10 cellular contexts compared by ENCODE assay signal in genomic region chr15:85620321-85621044, GRCh38.
DNase-seq lines count a peak whose midpoint lies in the region; ATAC-seq and TF ChIP-seq lines count a peak whose summit lies in the region.
"Had no signal": no experiment of that assay in that cellular context is flagged by ENCODE, and none has a peak within 500 bp of the region (broad histone marks: within the 10 kb centered on the region; RNA-seq: fewer than 3 reads in every experiment).

No MANE protein-coding gene starts in this region.

- POLR2A ChIA-PET in naive thymus-derived CD4-positive, alpha-beta T cell (lab: Charles Lee), result no interaction called here

- H3K27ac ChIP-seq in endodermal cell (ENCODE audit: low read depth, low read length), result peak overlapping the region; percentile 74
- no peak overlapping the region for H3K27ac ChIP-seq in naive thymus-derived CD4-positive, alpha-beta T cell (ENCODE audit: low read depth, low read length)

- no peaks in the 10 kb centered on the region for H3K9me3 ChIP-seq in endodermal cell (ENCODE audit: control insufficient read depth, low read length)
- H3K9me3 ChIP-seq in naive thymus-derived CD4-positive, alpha-beta T cell (ENCODE audit: control insufficient read depth in 2 of 3, low read length in 3 of 3), result no peaks in the 10 kb centered on the region

- peaks cover 9% of the 10 kb centered on the region for H3K4me1 Mint-ChIP-seq in endodermal cell
- H3K4me1 Mint-ChIP-seq in naive thymus-derived CD4-positive, alpha-beta T cell, result peaks cover 26 to 48% (median 40%) of the 10 kb centered on the region in 7 donors

- no peak overlapping the region for H3K4me3 Mint-ChIP-seq in endodermal cell
- H3K4me3 Mint-ChIP-seq in naive thymus-derived CD4-positive, alpha-beta T cell, result no peak overlapping the region

- H3K9ac ChIP-seq in endodermal cell (ENCODE audit: extremely low read depth, low read length, poor library complexity, severe bottlenecking), result no peak overlapping the region

- H3K9me3 Mint-ChIP-seq in endodermal cell, result no peaks in the 10 kb centered on the region
- H3K9me3 Mint-ChIP-seq in naive thymus-derived CD4-positive, alpha-beta T cell, result no peaks in the 10 kb centered on the region

- no peak overlapping the region for H3K4me3 ChIP-seq in endodermal cell (ENCODE audit: low read length)
- peak overlapping the region; percentile 9 for H3K4me3 ChIP-seq in naive thymus-derived CD4-positive, alpha-beta T cell (ENCODE audit: low read length)

- peak; percentile 60 for DNase-seq in AG08395 (ENCODE audit: low spot score)
- DNase-seq in M059J (ENCODE audit: low read depth), result peak; percentile 68
- no peak for DNase-seq in endodermal cell
- DNase-seq in naive thymus-derived CD4-positive, alpha-beta T cell, result peak in 1 of 9 donors; percentile 30
- DNase-seq in SHP77 (lab: John Stamatoyannopoulos, UW), result no peak
- no peak for DNase-seq in NCI-H510A (lab: John Stamatoyannopoulos, UW)
- DNase-seq in GM20000 (ENCODE audit: low spot score), result no peak
- DNase-seq: erythroblast, NCI-H1105 had no signal

- ATAC-seq in naive thymus-derived CD4-positive, alpha-beta T cell, result no peak
- no peak for ATAC-seq in GM19023 (IDR thresholded peaks at IDR 0.05; ENCODE audit: unreplicated experiment)

- peaks cover 38% of the 10 kb centered on the region for H3K36me3 ChIP-seq in endodermal cell (ENCODE audit: control insufficient read depth, insufficient read depth, low read length)
- no peaks in the 10 kb centered on the region for H3K36me3 ChIP-seq in naive thymus-derived CD4-positive, alpha-beta T cell (ENCODE audit: control insufficient read depth in 2 of 3, insufficient read depth in 3 of 3, low read length in 3 of 3)

- H3K36me3 Mint-ChIP-seq in endodermal cell (ENCODE audit: low read depth), result no peaks in the 10 kb centered on the region
- H3K36me3 Mint-ChIP-seq in naive thymus-derived CD4-positive, alpha-beta T cell, result peaks cover 0 to 4% (median 0%) of the 10 kb centered on the region in 5 donors

- intact Hi-C loops in naive thymus-derived CD4-positive, alpha-beta T cell (cut with micrococcal nuclease), result no loop called here

- H3K27me3 ChIP-seq in endodermal cell (ENCODE audit: control insufficient read depth, insufficient read depth, low read length, poor library complexity, severe bottlenecking), result no peaks in the 10 kb centered on the region
- no peaks in the 10 kb centered on the region for H3K27me3 ChIP-seq in naive thymus-derived CD4-positive, alpha-beta T cell (ENCODE audit: control insufficient read depth in 2 of 2, insufficient read depth in 2 of 2, low read length in 2 of 2)

- CTCF ChIA-PET in naive thymus-derived CD4-positive, alpha-beta T cell (lab: Charles Lee), result no interaction called here

- peaks cover 12% of the 10 kb centered on the region for H3K4me1 ChIP-seq in endodermal cell (ENCODE audit: control insufficient read depth, insufficient read depth, low read length)
- H3K4me1 ChIP-seq in naive thymus-derived CD4-positive, alpha-beta T cell (ENCODE audit: control insufficient read depth in 2 of 2, insufficient read depth in 2 of 2, low read length in 2 of 2), result peaks cover 44 to 53% of the 10 kb centered on the region in 2 donors

- H3K27ac Mint-ChIP-seq in endodermal cell, result no peak overlapping the region
- no peak overlapping the region for H3K27ac Mint-ChIP-seq in naive thymus-derived CD4-positive, alpha-beta T cell

- no peaks in the 10 kb centered on the region for H3K27me3 Mint-ChIP-seq in endodermal cell (ENCODE audit: insufficient read depth)
- H3K27me3 Mint-ChIP-seq in naive thymus-derived CD4-positive, alpha-beta T cell, result no peaks in the 10 kb centered on the region

- WGBS in endodermal cell (ENCODE audit: insufficient coverage in 1 of 2, insufficient read length in 1 of 2), 2 experiments, result 56 to 91% methylated on average over 3 to 5 of the region's 5 CpGs

- TF ChIP-seq CTCF in endodermal cell (conservative IDR thresholded peaks at IDR 0.05), result no peak
- no peak for TF ChIP-seq CTCF in GM20000 (IDR thresholded peaks at IDR 0.05; ENCODE audit: extremely low read depth, missing control alignments)

Comparison
In these comparisons a context has a peak if more than half of its experiments do, and no peak if none do; other contexts are left out.
1. DNase-seq: peak in AG08395 (single experiment) and M059J (single experiment); none in endodermal cell (single experiment), SHP77 (0 of 2), NCI-H510A (single experiment) and GM20000 (single experiment).